ENCODE assay signal across 10 cellular contexts in the genomic region with DNA sequence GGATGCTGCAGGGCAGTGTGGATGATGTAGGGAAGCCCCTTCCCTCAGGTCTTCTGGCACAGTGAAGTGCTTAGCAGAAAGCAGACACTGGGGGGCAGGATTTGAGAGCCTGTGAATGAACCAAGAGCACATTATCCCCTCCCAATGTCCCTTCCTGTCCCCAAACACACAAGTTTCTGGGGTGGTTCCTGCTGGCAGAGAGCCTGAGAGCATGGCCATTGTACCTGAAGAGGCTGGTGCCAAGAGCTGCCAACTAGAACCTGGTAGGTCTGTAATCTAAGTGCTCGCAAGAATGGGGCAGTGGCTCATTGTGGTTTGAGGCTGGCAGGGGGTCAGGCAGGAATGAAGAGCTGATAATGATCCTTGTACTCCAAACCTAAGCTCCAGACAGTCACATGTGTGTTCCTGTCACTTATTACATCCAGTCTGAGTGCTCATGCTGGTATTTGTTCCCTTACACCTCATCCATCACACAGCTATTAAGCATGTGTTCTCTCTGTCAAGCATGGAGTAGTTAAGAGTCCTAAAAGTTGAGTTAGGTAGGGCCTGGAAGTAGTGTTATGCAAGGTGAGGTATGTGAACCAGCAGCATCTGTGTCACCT. TPM values are rescaled to one million over a fixed set of nuclear protein-coding genes. Genes with fewer than 3 reads are reported as not detected.
DNase-seq lines count a peak whose midpoint lies in the region; ATAC-seq and TF ChIP-seq lines count a peak whose summit lies in the region.
"Had no signal": no experiment of that assay in that cellular context is flagged by ENCODE, and none has a peak within 500 bp of the region (broad histone marks: within the 10 kb centered on the region; RNA-seq: fewer than 3 reads in every experiment).

No MANE protein-coding gene starts in this region.

- H3K4me3 Mint-ChIP-seq in activated CD8-positive, alpha-beta T cell treated with anti-CD3 and anti-CD28 coated beads for 36 hours = no peak overlapping the region
- H3K4me3 Mint-ChIP-seq in neural progenitor cell = no peak overlapping the region

- H3K79me2 ChIP-seq in MM.1S (ENCODE audit: low read length) (peaks cover 5% of the 10 kb centered on the region; the same call in 1 of the 2 replicates), neural progenitor cell (ENCODE audit: low read depth) (no peaks in the 10 kb centered on the region)

- H3K4me1 Mint-ChIP-seq in activated CD8-positive, alpha-beta T cell treated with anti-CD3 and anti-CD28 coated beads for 36 hours (ENCODE audit: low read depth) = peaks cover 4% of the 10 kb centered on the region
- H3K4me1 Mint-ChIP-seq in neural progenitor cell = no peaks in the 10 kb centered on the region

- H3K9ac ChIP-seq in MM.1S (ENCODE audit: low read length) = peak overlapping the region; percentile 67
- H3K9ac ChIP-seq in neural progenitor cell = no peak overlapping the region

- H3K27ac ChIP-seq in MM.1S (ENCODE audit: low read length) (peak overlapping the region; percentile 96), neural progenitor cell (no peak overlapping the region)
- H3K27ac ChIP-seq: prostate gland had no signal

- H3K4me2 ChIP-seq in MM.1S (ENCODE audit: low read depth, low read length) = peak overlapping the region; percentile 84
- H3K4me2 ChIP-seq in neural progenitor cell = no peak overlapping the region

- H3K27me3 ChIP-seq in MM.1S (replicated peaks; ENCODE audit: insufficient read depth, low read length) (no peaks in the 10 kb centered on the region), neural progenitor cell (no peaks in the 10 kb centered on the region)

- no peaks in the 10 kb centered on the region for H3K36me3 Mint-ChIP-seq in activated CD8-positive, alpha-beta T cell treated with anti-CD3 and anti-CD28 coated beads for 36 hours (ENCODE audit: low read depth)
- H3K36me3 Mint-ChIP-seq in neural progenitor cell = no peaks in the 10 kb centered on the region

- H3K9me3 ChIP-seq in MM.1S (replicated peaks; ENCODE audit: insufficient read depth, low read length) = no peaks in the 10 kb centered on the region
- H3K9me3 ChIP-seq in neural progenitor cell (ENCODE audit: low read depth) = no peaks in the 10 kb centered on the region
- H3K9me3 ChIP-seq: prostate gland had no signal

- POLR2A ChIA-PET in activated CD8-positive, alpha-beta T cell treated with anti-CD3 and anti-CD28 coated beads for 36 hours (lab: Charles Lee) = interaction anchor here (0.6 to 1.5 kb wide), 3 partner anchors 115 to 506 kb away, joined by 3 read pairs; partner anchors contain the start of genes CCR5AS and CCRL2

- intact Hi-C loops in activated CD8-positive, alpha-beta T cell treated with anti-CD3 and anti-CD28 coated beads for 36 hours (cut with micrococcal nuclease) = no loop called here

- no peaks in the 10 kb centered on the region for H3K36me3 ChIP-seq in MM.1S (replicated peaks; ENCODE audit: insufficient read depth, low read length)
- H3K36me3 ChIP-seq in neural progenitor cell = no peaks in the 10 kb centered on the region
- H3K36me3 ChIP-seq: prostate gland had no signal

- H4K20me1 ChIP-seq in MM.1S (ENCODE audit: insufficient read depth, low read length) (no peaks in the 10 kb centered on the region), neural progenitor cell (ENCODE audit: low read depth) (no peaks in the 10 kb centered on the region)

- no peaks in the 10 kb centered on the region for H3K27me3 Mint-ChIP-seq in activated CD8-positive, alpha-beta T cell treated with anti-CD3 and anti-CD28 coated beads for 36 hours
- H3K27me3 Mint-ChIP-seq in neural progenitor cell (ENCODE audit: insufficient read depth, low read depth) = no peaks in the 10 kb centered on the region

- ATAC-seq in activated CD8-positive, alpha-beta T cell treated with anti-CD3 and anti-CD28 coated beads for 36 hours = no peak
- ATAC-seq in HG03108 (IDR thresholded peaks at IDR 0.05; ENCODE audit: unreplicated experiment) = no peak

- CTCF ChIA-PET in activated CD8-positive, alpha-beta T cell treated with anti-CD3 and anti-CD28 coated beads for 36 hours (lab: Charles Lee) = interaction anchor here (0.6 to 6.9 kb wide), 15 partner anchors 10 to 415 kb away, joined by 3 to 65 read pairs (median 4); partner anchors contain the start of gene CCR5

- H3K4me3 ChIP-seq in MM.1S (ENCODE audit: low read length) (peak overlapping the region; percentile 13; the same call in 1 of the 2 replicates), neural progenitor cell (no peak overlapping the region)
- H3K4me3 ChIP-seq: prostate gland had no signal

- H3K9me2 ChIP-seq in MM.1S (replicated peaks; ENCODE audit: insufficient read depth, low read length) = no peaks in the 10 kb centered on the region

- H3F3A ChIP-seq in MM.1S (ENCODE audit: insufficient read depth, low read length) (peaks cover 35% of the 10 kb centered on the region), neural progenitor cell (ENCODE audit: low read depth) (no peaks in the 10 kb centered on the region)

- DNase-seq in NCI-H2081 (lab: John Stamatoyannopoulos, UW) (peak; percentile 5 to 59), NCI-H2081 treated with DMSO at 0.1 percent for 48 hours (lab: John Stamatoyannopoulos, UW) (no peak), MM.1S (peak; percentile 79), neural progenitor cell (ENCODE audit: low spot score) (peak; percentile 62), SHP77 (lab: John Stamatoyannopoulos, UW) (no peak), C1 segment of cervical spinal cord (lab: John Stamatoyannopoulos, UW) (no peak)
- peak; percentile 51 for DNase-seq in activated CD8-positive, alpha-beta T cell treated with anti-CD3 and anti-CD28 coated beads for 36 hours
- DNase-seq: effector CD4-positive, alpha-beta T cell had no signal

- no peak overlapping the region for H3K27ac Mint-ChIP-seq in activated CD8-positive, alpha-beta T cell treated with anti-CD3 and anti-CD28 coated beads for 36 hours
- no peak overlapping the region for H3K27ac Mint-ChIP-seq in neural progenitor cell

- H3K4me1 ChIP-seq in MM.1S (ENCODE audit: low read length) (peaks cover 75% of the 10 kb centered on the region), neural progenitor cell (no peaks in the 10 kb centered on the region)
- H3K4me1 ChIP-seq: prostate gland had no signal

- H2AFZ ChIP-seq in MM.1S (ENCODE audit: low read length) (peak overlapping the region; percentile 54), neural progenitor cell (replicated peaks) (no peak overlapping the region)

- peaks cover 2% of the 10 kb centered on the region for H3K9me3 Mint-ChIP-seq in activated CD8-positive, alpha-beta T cell treated with anti-CD3 and anti-CD28 coated beads for 36 hours
- peaks cover 5% of the 10 kb centered on the region for H3K9me3 Mint-ChIP-seq in neural progenitor cell

- TF ChIP-seq CTCF in MM.1S (IDR thresholded peaks at IDR 0.05; ENCODE audit: low read length) (peak; percentile 73), neural progenitor cell (IDR thresholded peaks at IDR 0.05) (peak; percentile 56)
- peak; percentile 15 for TF ChIP-seq CTCF in activated CD8-positive, alpha-beta T cell treated with anti-CD3 and anti-CD28 coated beads for 36 hours (IDR thresholded peaks at IDR 0.05)

RNA-seq across cellular contexts. Expression of gene CCR1, which starts 6.7 kb away (rescaled TPM):
- 1 to 10 TPM in 1 of 2 experiments, under 1 TPM in 1; 0.67 to 1.1 TPM for total RNA-seq in activated CD8-positive, alpha-beta T cell treated with anti-CD3 and anti-CD28 coated beads for 36 hours
- 0.19 TPM in 1 of 2 replicates, not detected in the other for total RNA-seq in neural progenitor cell (ENCODE audit: low replicate concordance)

RNA-seq across cellular contexts. Expression of gene CCR3, which starts 27.4 kb away (rescaled TPM):
- not detected for total RNA-seq in activated CD8-positive, alpha-beta T cell treated with anti-CD3 and anti-CD28 coated beads for 36 hours
- not detected in 2 replicates for total RNA-seq in neural progenitor cell (ENCODE audit: low replicate concordance)
- total RNA-seq: prostate gland had no signal

Comparison
In these comparisons a context has a peak if more than half of its experiments do, and no peak if none do; other contexts are left out.
1. DNase-seq: peak in NCI-H2081 (2 of 2), MM.1S (single experiment), activated CD8-positive, alpha-beta T cell treated with anti-CD3 and anti-CD28 coated beads for 36 hours (single experiment) and neural progenitor cell (single experiment); none in NCI-H2081 treated with DMSO at 0.1 percent for 48 hours (single experiment), SHP77 (0 of 2) and C1 segment of cervical spinal cord (0 of 14).
2. CTCF ChIP-seq: peak in every context shown above with its lines; median percentile 73 in MM.1S; 56 in neural progenitor cell; 15 in activated CD8-positive, alpha-beta T cell treated with anti-CD3 and anti-CD28 coated beads for 36 hours.